Comparison of ENCODE assay signal across 8 cellular contexts in genomic region chr3:123258811-123259420, GRCh38. TPM values are rescaled to one million over a fixed set of nuclear protein-coding genes. Genes with fewer than 3 reads are reported as not detected.
DNase-seq lines count a peak whose midpoint lies in the region; ATAC-seq and TF ChIP-seq lines count a peak whose summit lies in the region.

No MANE protein-coding gene starts in this region.

- no peaks in the 10 kb centered on the region for H3K9me3 ChIP-seq in liver (ENCODE audit: control insufficient read depth in 4 of 4, low read length in 3 of 4)

- H3K4me3 Mint-ChIP-seq in MCF 10A (ENCODE audit: unreplicated experiment): no peak overlapping the region

- H3K9me3 Mint-ChIP-seq in MCF 10A (ENCODE audit: unreplicated experiment): no peaks in the 10 kb centered on the region

- no peaks in the 10 kb centered on the region for H3K27me3 Mint-ChIP-seq in MCF 10A (ENCODE audit: insufficient read depth, unreplicated experiment)

- H3K9ac ChIP-seq in liver (ENCODE audit: low read depth in 1 of 2, low read length in 2 of 2): no peak overlapping the region

- no peak overlapping the region for H3K27ac ChIP-seq in liver (ENCODE audit: low read depth in 1 of 2, low read length in 2 of 2)

- intact Hi-C loops in MCF 10A (cut with micrococcal nuclease): loop anchor here (2.0 to 10.0 kb wide), 3 partner anchors 317 to 694 kb away; partner anchors contain the start of genes DTX3L and PARP9

- no peaks in the 10 kb centered on the region for H3K27me3 ChIP-seq in liver (ENCODE audit: control insufficient read depth in 4 of 4, insufficient read depth in 4 of 4, low read length in 3 of 4)

- H3K4me1 ChIP-seq in liver (ENCODE audit: control insufficient read depth in 4 of 4, insufficient read depth in 4 of 4, low read length in 3 of 4): no peaks in the 10 kb centered on the region

- CTCF ChIA-PET in MCF 10A (lab: Yijun Ruan, JAX): interaction anchor here (0.6 to 1.1 kb wide), 7 partner anchors 8 to 1736 kb away, joined by 3 to 6 read pairs (median 4); no protein-coding TSS in a partner anchor

- DNase-seq in AG20443 (ENCODE audit: low spot score) (peak; percentile 46), NCI-H524 (lab: John Stamatoyannopoulos, UW) (peak; percentile 43 to 89), MCF 10A (ENCODE audit: unreplicated experiment) (peak; percentile 55), GM19238 (ENCODE audit: insufficient read length, low spot score) (no peak), GDM1 (lab: John Stamatoyannopoulos, UW) (no peak)

- no TSS peak for BruUV-seq in MCF 10A (replicated peaks; lab: Mats Ljungman, UMichigan)

- peak; percentile 94 to 95 for TF ChIP-seq RAD21 in liver (IDR thresholded peaks at IDR 0.05)

- peaks cover 7% of the 10 kb centered on the region for H3K36me3 Mint-ChIP-seq in MCF 10A (ENCODE audit: insufficient read depth, unreplicated experiment)

- H3K4me1 Mint-ChIP-seq in MCF 10A (ENCODE audit: insufficient read depth, unreplicated experiment): no peaks in the 10 kb centered on the region

- POLR2A ChIA-PET in MCF 10A (lab: Yijun Ruan, JAX): no interaction called here

- H3K27ac Mint-ChIP-seq in MCF 10A (ENCODE audit: low read depth, unreplicated experiment): no peak overlapping the region

- TF ChIP-seq CTCF in MCF 10A (IDR thresholded peaks at IDR 0.05; ENCODE audit: unreplicated experiment) (peak; percentile 51), liver (IDR thresholded peaks at IDR 0.05; ENCODE audit: low read depth, low read length, missing input control) (peak; percentile 76)

- no peak overlapping the region for H3K4me3 ChIP-seq in liver (ENCODE audit: low read depth in 1 of 3, low read length in 3 of 3)

- peaks cover 0 to 3% (median under 1%) of the 10 kb centered on the region in 4 donors for H3K36me3 ChIP-seq in liver (ENCODE audit: control insufficient read depth in 4 of 4, insufficient read depth in 3 of 4, low read depth in 1 of 4, low read length in 3 of 4)

- ATAC-seq in GM18858 (IDR thresholded peaks at IDR 0.05; ENCODE audit: unreplicated experiment): peak; percentile 58
- ATAC-seq in HG03378 (IDR thresholded peaks at IDR 0.05; ENCODE audit: unreplicated experiment): no peak

- WGBS in liver: 55% methylated on average over 3 of the region's 3 CpGs

TF ChIP-seq in liver, 16 proteins besides CTCF, POLR2A, EP300 and RAD21:
- TF ChIP-seq FOXA2 (IDR thresholded peaks at IDR 0.05) (no peak), REST (IDR thresholded peaks at IDR 0.05) (no peak), HNF4A (conservative IDR thresholded peaks at IDR 0.05) (no peak), YY1 (IDR thresholded peaks at IDR 0.05) (no peak), SP1 (IDR thresholded peaks at IDR 0.05) (no peak), GABPA (IDR thresholded peaks at IDR 0.05 in 1 of 2, conservative IDR thresholded peaks at IDR 0.05 in 1 of 2) (no peak), EGR1 (IDR thresholded peaks at IDR 0.05; ENCODE audit: low read depth in 2 of 2) (no peak), RXRA (IDR thresholded peaks at IDR 0.05) (no peak), ZBTB33 (IDR thresholded peaks at IDR 0.05) (no peak), MAX (IDR thresholded peaks at IDR 0.05) (no peak), ATF3 (IDR thresholded peaks at IDR 0.05) (no peak), FOXA1 (IDR thresholded peaks at IDR 0.05) (no peak), TAF1 (conservative IDR thresholded peaks at IDR 0.05) (no peak), HNF4G (IDR thresholded peaks at IDR 0.05) (no peak), JUND (IDR thresholded peaks at IDR 0.05) (no peak), NR2F2 (IDR thresholded peaks at IDR 0.05) (no peak)

RNA-seq across cellular contexts. Expression of gene SEC22A, which starts 57.2 kb away (rescaled TPM):
- total RNA-seq in MCF 10A (2022): 16.2 and 16.5 TPM in 2 replicates
- total RNA-seq in liver: 10 to 100 TPM; 20.3 to 21.7 TPM
- 10 to 100 TPM in 1 of 2 donors, 1 to 10 TPM in 1; 9.7 to 11.9 TPM for polyA plus RNA-seq in liver

Comparison
In these comparisons a context has a peak if more than half of its experiments do, and no peak if none do; other contexts are left out.
1. DNase-seq: peak in AG20443 (single experiment), NCI-H524 (2 of 2) and MCF 10A (single experiment); none in GM19238 (single experiment) and GDM1 (single experiment).